ENCODE assay signal across 7 cellular contexts in genomic region chr22:22369219-22369961, GRCh38.
A peak's percentile ranks its signal among the peaks of the same experiment; 100 is the strongest.
DNase-seq lines count a peak whose midpoint lies in the region; TF ChIP-seq lines count a peak whose summit lies in the region.
"Not testable (repeated sequence)": the region's sequence is repeated elsewhere in the genome, so short reads cannot be mapped to it uniquely, and the experiment has no call there.

No MANE protein-coding gene starts in this region.

- not testable (repeated sequence) for H3K4me3 ChIP-seq in epithelial cell of proximal tubule (ENCODE audit: low read depth, low read length); kidney epithelial cell (ENCODE audit: low read depth, low read length)

- H3K36me3 ChIP-seq in kidney epithelial cell (ENCODE audit: control insufficient read depth, insufficient read depth, low read length): not testable (repeated sequence)

- DNase-seq in DMS79 treated with DMSO at 0.1 percent for 48 hours (lab: John Stamatoyannopoulos, UW): peak; percentile 38
- DNase-seq in KBM-7: peak; percentile 31
- DNase-seq in NCI-H345 (lab: John Stamatoyannopoulos, UW): peak; percentile 90
- peak; percentile 18 for DNase-seq in epithelial cell of proximal tubule (ENCODE audit: low read depth)
- DNase-seq in kidney epithelial cell (ENCODE audit: low read depth): peak; percentile 54
- DNase-seq in pons (ENCODE audit: low spot score): peak; percentile 52

- TF ChIP-seq CTCF in epithelial cell of proximal tubule (conservative IDR thresholded peaks at IDR 0.05; ENCODE audit: low read depth, low read length): peak; percentile 46
- peak; percentile 40 for TF ChIP-seq CTCF in kidney epithelial cell (IDR thresholded peaks at IDR 0.05; ENCODE audit: insufficient read depth, low read length, poor library complexity, severe bottlenecking)

- TF ChIP-seq POLR2A in Raji (IDR thresholded peaks at IDR 0.05; ENCODE audit: insufficient read depth, low read depth, low read length): peak; percentile 51

- in situ Hi-C loops in KBM-7 (cut with MboI; ENCODE audit: low pct_unique_long_range_greater_than_20kb, low sequenced_read_pairs): not testable (repeated sequence)

- not testable (repeated sequence) for H3K27me3 ChIP-seq in kidney epithelial cell (ENCODE audit: control insufficient read depth, insufficient read depth, low read length)

Comparison
In these comparisons a context has a peak if more than half of its experiments do, and no peak if none do; other contexts are left out.
1. DNase-seq: peak in every context shown above with its lines; median percentile 90 in NCI-H345; 54 in kidney epithelial cell; 52 in pons; 38 in DMS79 treated with DMSO at 0.1 percent for 48 hours; 31 in KBM-7; 18 in epithelial cell of proximal tubule.